ENCODE assay signal across 24 cellular contexts in the genomic region with DNA sequence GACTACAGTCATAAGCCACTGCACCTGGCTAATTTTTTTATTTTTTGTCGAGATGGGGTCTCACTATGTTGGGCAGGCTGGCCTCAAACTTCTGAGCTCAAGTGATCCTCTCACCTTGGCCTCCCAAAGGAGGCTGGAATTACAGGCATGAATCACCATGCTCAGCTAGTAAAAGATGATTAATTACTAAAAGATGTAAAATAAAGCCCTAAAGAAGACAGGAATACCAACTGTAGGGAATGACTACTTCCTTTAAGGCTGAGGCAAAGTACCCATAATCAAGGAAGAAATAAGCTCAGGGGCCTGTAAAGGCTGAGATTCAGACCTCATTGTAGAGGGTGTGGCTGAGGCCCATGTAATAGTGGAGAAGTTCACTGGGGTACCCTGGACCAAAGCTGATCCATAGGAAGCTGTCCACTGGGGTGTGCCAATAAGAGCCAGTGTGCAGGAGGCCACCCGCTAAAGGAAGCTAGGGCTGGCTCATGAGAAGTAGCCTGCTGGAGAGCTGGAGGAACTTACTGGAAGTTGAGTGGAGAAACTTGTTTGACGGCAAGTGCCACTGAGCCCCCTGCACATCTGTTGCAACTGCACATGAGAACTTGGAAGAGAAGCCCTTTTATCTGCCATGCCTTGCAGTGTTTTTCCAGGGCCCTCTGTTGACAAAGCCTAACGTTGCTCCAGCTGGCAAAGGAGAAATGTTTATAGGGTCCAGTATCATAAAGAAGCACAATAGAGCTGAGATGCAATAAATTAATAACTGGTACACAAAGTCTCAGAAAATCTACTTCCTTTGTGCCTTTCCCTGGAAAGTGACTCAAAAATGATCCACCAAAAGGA. TPM values are rescaled to one million over a fixed set of nuclear protein-coding genes. Genes with fewer than 3 reads are reported as not detected.
"Had no signal": no experiment of that assay in that cellular context is flagged by ENCODE, and none has a peak within 500 bp of the region (broad histone marks: within the 10 kb centered on the region; RNA-seq: fewer than 3 reads in every experiment).

No MANE protein-coding gene starts in this region.

- H3K27me3 ChIP-seq: stomach had no signal

- H3K27me3 Mint-ChIP-seq: brain, type B pancreatic cell had no signal

- H3K27ac Mint-ChIP-seq: activated CD4-positive, alpha-beta memory T cell treated with anti-CD3 and anti-CD28 coated beads, Interleukin-2, amount 10 ng/mL, durations not matched to agents 7 days and 5 days; activated CD8-positive, alpha-beta memory T cell treated with anti-CD3 and anti-CD28 coated beads, Interleukin-2, amount 10 ng/mL, durations not matched to agents 7 days and 5 days; activated naive CD8-positive, alpha-beta T cell treated with anti-CD3 and anti-CD28 coated beads, Interleukin-2, amount 10 ng/mL, durations not matched to agents 7 days and 5 days; activated T-helper 2 cell treated with anti-CD3 and anti-CD28 coated beads, Interferon-gamma antibody, Interleukin-2, Interleukin-4, amounts not matched to agents 10 μg/mL and 5 μg/mL and 100 μg/mL, durations not matched to agents 14 hours and 24 hours and 36 hours; brain; endodermal cell; stimulated activated effector memory CD8-positive, alpha-beta T cell treated with anti-CD3 and anti-CD28 coated beads, Interleukin-12 subunit alpha, Interleukin-12 subunit beta, amount 100 ng/mL, for 72 hours; T-helper 2 cell treated with Interferon-gamma antibody and Interleukin-4, amounts not matched to agents 5 μg/mL and 100 μg/mL, for 36 hours; type B pancreatic cell had no signal

- DNase-seq: activated CD4-positive, alpha-beta memory T cell treated with anti-CD3 and anti-CD28 coated beads, Interleukin-2, amount 10 ng/mL, durations not matched to agents 7 days and 5 days; activated CD4-positive, alpha-beta T cell treated with anti-CD3 and anti-CD28 coated beads for 48 hours; activated CD4-positive, CD25-positive, alpha-beta regulatory T cell; activated CD8-positive, alpha-beta memory T cell treated with anti-CD3 and anti-CD28 coated beads, Interleukin-2, amount 10 ng/mL, durations not matched to agents 7 days and 5 days; activated naive CD4-positive, alpha-beta T cell treated with Interleukin-2 at 50 U/mL for 16 hours; activated naive CD8-positive, alpha-beta T cell treated with anti-CD3 and anti-CD28 coated beads, Interleukin-2, amount 10 ng/mL, durations not matched to agents 7 days and 5 days; central memory CD4-positive, alpha-beta T cell; endodermal cell; hypothalamus; left ventricle myocardium inferior; naive B cell; psoas muscle; right cardiac atrium; stimulated activated CD4-positive, alpha-beta T cell treated with anti-CD3 and anti-CD28 coated beads, Interleukin-4, amount 100 ng/mL, for 24 hours; stomach had no signal

- H3K27ac ChIP-seq: left ventricle myocardium inferior, psoas muscle, skin epidermis, stomach had no signal

- H3K4me3 Mint-ChIP-seq: activated CD4-positive, alpha-beta memory T cell treated with anti-CD3 and anti-CD28 coated beads, Interleukin-2, amount 10 ng/mL, durations not matched to agents 7 days and 5 days; activated CD8-positive, alpha-beta memory T cell treated with anti-CD3 and anti-CD28 coated beads, Interleukin-2, amount 10 ng/mL, durations not matched to agents 7 days and 5 days; activated naive CD8-positive, alpha-beta T cell treated with anti-CD3 and anti-CD28 coated beads, Interleukin-2, amount 10 ng/mL, durations not matched to agents 7 days and 5 days; brain; endodermal cell; naive B cell; neural crest cell; stimulated activated effector memory CD8-positive, alpha-beta T cell treated with anti-CD3 and anti-CD28 coated beads, Interleukin-12 subunit alpha, Interleukin-12 subunit beta, amount 100 ng/mL, for 72 hours; T-helper 2 cell treated with Interferon-gamma antibody and Interleukin-4, amounts not matched to agents 5 μg/mL and 100 μg/mL, for 36 hours; type B pancreatic cell had no signal

- H3K4me3 ChIP-seq: left ventricle myocardium inferior, psoas muscle, skin epidermis, stomach had no signal

- H3K36me3 ChIP-seq: left ventricle myocardium inferior, stomach had no signal

- H3K4me1 Mint-ChIP-seq: activated CD4-positive, alpha-beta memory T cell treated with anti-CD3 and anti-CD28 coated beads, Interleukin-2, amount 10 ng/mL, durations not matched to agents 7 days and 5 days; activated CD8-positive, alpha-beta memory T cell treated with anti-CD3 and anti-CD28 coated beads, Interleukin-2, amount 10 ng/mL, durations not matched to agents 7 days and 5 days; activated naive CD8-positive, alpha-beta T cell treated with anti-CD3 and anti-CD28 coated beads, Interleukin-2, amount 10 ng/mL, durations not matched to agents 7 days and 5 days; brain; endodermal cell; naive B cell; neural crest cell; stimulated activated effector memory CD8-positive, alpha-beta T cell treated with anti-CD3 and anti-CD28 coated beads, Interleukin-12 subunit alpha, Interleukin-12 subunit beta, amount 100 ng/mL, for 72 hours had no signal

- ATAC-seq: activated CD8-positive, alpha-beta memory T cell treated with anti-CD3 and anti-CD28 coated beads, Interleukin-2, amount 10 ng/mL, durations not matched to agents 7 days and 5 days; psoas muscle; right cardiac atrium; stimulated activated effector memory CD8-positive, alpha-beta T cell treated with anti-CD3 and anti-CD28 coated beads, Interleukin-12 subunit alpha, Interleukin-12 subunit beta, amount 100 ng/mL, for 72 hours had no signal

- H3K36me3 Mint-ChIP-seq: activated CD8-positive, alpha-beta memory T cell treated with anti-CD3 and anti-CD28 coated beads, Interleukin-2, amount 10 ng/mL, durations not matched to agents 7 days and 5 days; activated naive CD8-positive, alpha-beta T cell treated with anti-CD3 and anti-CD28 coated beads, Interleukin-2, amount 10 ng/mL, durations not matched to agents 7 days and 5 days; brain; naive B cell; stimulated activated effector memory CD8-positive, alpha-beta T cell treated with anti-CD3 and anti-CD28 coated beads, Interleukin-12 subunit alpha, Interleukin-12 subunit beta, amount 100 ng/mL, for 72 hours; type B pancreatic cell had no signal

- H3K9me3 ChIP-seq: left ventricle myocardium inferior, psoas muscle, stomach had no signal

- H3K9me3 Mint-ChIP-seq: activated CD4-positive, alpha-beta memory T cell treated with anti-CD3 and anti-CD28 coated beads, Interleukin-2, amount 10 ng/mL, durations not matched to agents 7 days and 5 days; activated naive CD8-positive, alpha-beta T cell treated with anti-CD3 and anti-CD28 coated beads, Interleukin-2, amount 10 ng/mL, durations not matched to agents 7 days and 5 days; activated T-helper 2 cell treated with anti-CD3 and anti-CD28 coated beads, Interferon-gamma antibody, Interleukin-2, Interleukin-4, amounts not matched to agents 10 μg/mL and 5 μg/mL and 100 μg/mL, durations not matched to agents 14 hours and 24 hours and 36 hours; endodermal cell; stimulated activated effector memory CD8-positive, alpha-beta T cell treated with anti-CD3 and anti-CD28 coated beads, Interleukin-12 subunit alpha, Interleukin-12 subunit beta, amount 100 ng/mL, for 72 hours; T-helper 2 cell treated with Interferon-gamma antibody and Interleukin-4, amounts not matched to agents 5 μg/mL and 100 μg/mL, for 36 hours; type B pancreatic cell had no signal

- FAIRE-seq: colon, frontal cortex had no signal

- H3K4me1 ChIP-seq: left ventricle myocardium inferior, psoas muscle, stomach had no signal

RNA-seq across cellular contexts. Expression of gene SERTAD4, which starts 17.8 kb away (rescaled TPM):
- total RNA-seq: activated CD4-positive, alpha-beta memory T cell treated with anti-CD3 and anti-CD28 coated beads, Interleukin-2, amount 10 ng/mL, durations not matched to agents 7 days and 5 days; activated CD8-positive, alpha-beta memory T cell treated with anti-CD3 and anti-CD28 coated beads, Interleukin-2, amount 10 ng/mL, durations not matched to agents 7 days and 5 days; activated naive CD8-positive, alpha-beta T cell treated with anti-CD3 and anti-CD28 coated beads, Interleukin-2, amount 10 ng/mL, durations not matched to agents 7 days and 5 days; activated T-helper 2 cell treated with anti-CD3 and anti-CD28 coated beads, Interferon-gamma antibody, Interleukin-2, Interleukin-4, amounts not matched to agents 10 μg/mL and 5 μg/mL and 100 μg/mL, durations not matched to agents 14 hours and 24 hours and 36 hours had no signal
